In genomic region chr2:55232084-55232862, GRCh38 we compare ENCODE assay signal across 8 cellular contexts. TPM values are rescaled to one million over a fixed set of nuclear protein-coding genes. Genes with fewer than 3 reads are reported as not detected.
A peak's percentile ranks its signal among the peaks of the same experiment; 100 is the strongest.
DNase-seq lines count a peak whose midpoint lies in the region; ATAC-seq and TF ChIP-seq lines count a peak whose summit lies in the region.

CLHC1 (minus strand) TSS chr2:55232293; CDS start chr2:55222411, 9,882 bp downstream.
RPS27A (plus strand) TSS chr2:55232688; CDS start chr2:55232825, 137 bp downstream.

- H3K27ac Mint-ChIP-seq in activated naive CD8-positive, alpha-beta T cell treated with anti-CD3 and anti-CD28 coated beads, Interleukin-2, amount 50 U/mL, for 24 hours, result peak within 1 kb of the TSS; percentile 99
- H3K27ac Mint-ChIP-seq in type B pancreatic cell, result peak within 1 kb of the TSS; percentile 94

- peak; percentile 87 for ATAC-seq in HG02759 (IDR thresholded peaks at IDR 0.05; ENCODE audit: unreplicated experiment)
- peak; percentile 87 for ATAC-seq in activated naive CD8-positive, alpha-beta T cell treated with anti-CD3 and anti-CD28 coated beads, Interleukin-2, amount 50 U/mL, for 24 hours
- ATAC-seq in heart left ventricle, result peak; percentile 94 to 97 (median 96)

- H3K36me3 ChIP-seq in heart left ventricle, result peaks cover 0 to 40% (median 38%) of the 10 kb centered on the region in 9 donors

- H3K36me3 Mint-ChIP-seq in activated naive CD8-positive, alpha-beta T cell treated with anti-CD3 and anti-CD28 coated beads, Interleukin-2, amount 50 U/mL, for 24 hours (ENCODE audit: low read depth), result peaks cover 67% of the 10 kb centered on the region
- H3K36me3 Mint-ChIP-seq in type B pancreatic cell, result peaks cover 25% of the 10 kb centered on the region

- TF ChIP-seq CTCF in GM12864 (IDR thresholded peaks at IDR 0.05; ENCODE audit: low read depth, low read length, missing control alignments) (no peak), heart left ventricle (IDR thresholded peaks at IDR 0.05) (no peak), type B pancreatic cell (conservative IDR thresholded peaks at IDR 0.05) (no peak)

- H3K27ac ChIP-seq in heart left ventricle, result peak within 1 kb of the TSS; percentile 84 to 98 (median 92)

- H3K4me3 ChIP-seq in GM12864 (ENCODE audit: low read depth, low read length), result peak within 1 kb of the TSS; percentile 81
- peak within 1 kb of the TSS; percentile 73 to 96 (median 86) for H3K4me3 ChIP-seq in heart left ventricle

- no peaks in the 10 kb centered on the region for H3K27me3 ChIP-seq in heart left ventricle

- H3K27me3 Mint-ChIP-seq in activated naive CD8-positive, alpha-beta T cell treated with anti-CD3 and anti-CD28 coated beads, Interleukin-2, amount 50 U/mL, for 24 hours, result no peaks in the 10 kb centered on the region
- no peaks in the 10 kb centered on the region for H3K27me3 Mint-ChIP-seq in type B pancreatic cell

- H3K4me1 Mint-ChIP-seq in activated naive CD8-positive, alpha-beta T cell treated with anti-CD3 and anti-CD28 coated beads, Interleukin-2, amount 50 U/mL, for 24 hours, result peaks cover 61% of the 10 kb centered on the region
- peaks cover 33% of the 10 kb centered on the region for H3K4me1 Mint-ChIP-seq in type B pancreatic cell (ENCODE audit: unreplicated experiment)

- H3K9me3 Mint-ChIP-seq in activated naive CD8-positive, alpha-beta T cell treated with anti-CD3 and anti-CD28 coated beads, Interleukin-2, amount 50 U/mL, for 24 hours, result no peaks in the 10 kb centered on the region
- no peaks in the 10 kb centered on the region for H3K9me3 Mint-ChIP-seq in type B pancreatic cell

- whole genome bisulfite sequencing in heart left ventricle, 4 donors, result 0% methylated on average over 37 of the region's 37 CpGs

- intact Hi-C loops in heart left ventricle (cut with DNase I), result loop anchor here in 5 of 10 donors (2.0 to 5.0 kb wide), 3 partner anchors 35 to 185 kb away; partner anchors contain the start of genes MTIF2 (in 5 of the 5) and CCDC88A (in 1 of the 5)

- H3K4me3 Mint-ChIP-seq in activated naive CD8-positive, alpha-beta T cell treated with anti-CD3 and anti-CD28 coated beads, Interleukin-2, amount 50 U/mL, for 24 hours, result peak within 1 kb of the TSS; percentile 98
- peak within 1 kb of the TSS; percentile 94 for H3K4me3 Mint-ChIP-seq in type B pancreatic cell

- peak in 1 of 2 donors; percentile 72 for TF ChIP-seq POLR2A in heart left ventricle (IDR thresholded peaks at IDR 0.05)

- H3K4me1 ChIP-seq in heart left ventricle, result peaks cover 0 to 47% (median 17%) of the 10 kb centered on the region in 12 donors

- H3K9me3 ChIP-seq in heart left ventricle, result no peaks in the 10 kb centered on the region

- peak; percentile 91 for DNase-seq in GM12864 (ENCODE audit: low read depth)
- DNase-seq in NCI-H1417 (lab: John Stamatoyannopoulos, UW), result peak; percentile 98 to 100 (median 99)
- peak; percentile 79 to 98 for DNase-seq in SW 1271 (lab: John Stamatoyannopoulos, UW)
- DNase-seq in activated naive CD8-positive, alpha-beta T cell treated with anti-CD3 and anti-CD28 coated beads, Interleukin-2, amount 50 U/mL, for 24 hours, result peak; percentile 97
- DNase-seq in heart left ventricle, result peak; percentile 91 to 95 (median 93)
- peak; percentile 99 for DNase-seq in pons (ENCODE audit: low spot score)
- peak; percentile 90 for DNase-seq in type B pancreatic cell (ENCODE audit: extremely low spot score, unreplicated experiment)

RNA-seq across cellular contexts. Expression of gene CLHC1, which starts in this region (rescaled TPM):
- total RNA-seq in heart left ventricle (10 to 100 TPM in 1 of 9 donors, 1 to 10 TPM in 8; 2.3 to 10.6 (median 5.6) TPM), type B pancreatic cell (ENCODE audit: low replicate concordance) (13.9 and 25.0 TPM in 2 replicates)
- polyA plus RNA-seq in heart left ventricle, result 1 to 10 TPM; 2.6 to 4.3 TPM

RNA-seq across cellular contexts. Expression of gene RPS27A, which starts in this region (rescaled TPM):
- 100 to 1,000 TPM; 329 to 749 (median 488) TPM for total RNA-seq in heart left ventricle
- polyA plus RNA-seq in heart left ventricle, result 1,000 to 10,000 TPM in 1 of 2 donors, 100 to 1,000 TPM in 1; 610 to 1,743 TPM
- total RNA-seq in type B pancreatic cell (ENCODE audit: low replicate concordance), result 951 and 977 TPM in 2 replicates

Comparison
In these comparisons a context has a peak if more than half of its experiments do, and no peak if none do; other contexts are left out.
1. Peak in every context shown above with its lines: DNase-seq, ATAC-seq, H3K4me3 ChIP-seq and H3K27ac ChIP-seq.